Comparison of ENCODE assay signal across 11 cellular contexts in genomic region chr14:68172664-68173063, GRCh38.
DNase-seq lines count a peak whose midpoint lies in the region; ATAC-seq, FAIRE-seq and TF ChIP-seq lines count a peak whose summit lies in the region.
"Had no signal": no experiment of that assay in that cellular context is flagged by ENCODE, and none has a peak within 500 bp of the region (broad histone marks: within the 10 kb centered on the region; RNA-seq: fewer than 3 reads in every experiment).

No MANE protein-coding gene starts in this region.

- H3K4me2 ChIP-seq in smooth muscle cell, result peak overlapping the region; percentile 37

- ATAC-seq in GM21737 (IDR thresholded peaks at IDR 0.05; ENCODE audit: unreplicated experiment) (peak; percentile 73), HG03565 (IDR thresholded peaks at IDR 0.05; ENCODE audit: unreplicated experiment) (no peak)
- ATAC-seq: activated CD8-positive, alpha-beta T cell treated with anti-CD3 and anti-CD28 coated beads, Interleukin-2, amount 10 ng/mL, durations not matched to agents 7 days and 5 days had no signal

- WGBS in smooth muscle cell (ENCODE audit: low lambda C conversion rate), result 87% methylated on average over 1 of the region's 1 CpG

- no peaks in the 10 kb centered on the region for H3K27me3 ChIP-seq in smooth muscle cell (ENCODE audit: low read depth)

- intact Hi-C loops in posterior vena cava (cut with DNase I), result no loop called here

- peak; percentile 88 for DNase-seq in RCC 7860 (ENCODE audit: low spot score)
- DNase-seq in iris pigment epithelial cell (ENCODE audit: low read depth), result peak; percentile 76
- no peak for DNase-seq in smooth muscle cell (lab: John Stamatoyannopoulos, UW; ENCODE audit: unreplicated experiment)
- DNase-seq in NCI-H1694 treated with DMSO at 0.1 percent for 48 hours (lab: John Stamatoyannopoulos, UW), result no peak
- no peak for DNase-seq in posterior vena cava (ENCODE audit: low spot score)
- DNase-seq in stimulated activated CD4-positive, alpha-beta T cell treated with anti-CD3 and anti-CD28 coated beads, Interleukin-4, amount 100 ng/mL, for 4 hours, result no peak
- DNase-seq: activated CD8-positive, alpha-beta T cell treated with anti-CD3 and anti-CD28 coated beads, Interleukin-2, amount 10 ng/mL, durations not matched to agents 7 days and 5 days; DMS79; mesendoderm had no signal

- no peaks in the 10 kb centered on the region for H4K20me1 ChIP-seq in smooth muscle cell (ENCODE audit: low read depth)

- peaks cover 14% of the 10 kb centered on the region for H3F3A ChIP-seq in smooth muscle cell (ENCODE audit: low read depth)

- peaks cover 17% of the 10 kb centered on the region for H3K4me1 ChIP-seq in smooth muscle cell (ENCODE audit: low read depth)

- H3K9me3 ChIP-seq in smooth muscle cell (replicated peaks; ENCODE audit: low read depth), result no peaks in the 10 kb centered on the region

- H2AFZ ChIP-seq in smooth muscle cell (ENCODE audit: low read depth), result no peak overlapping the region

- H3K4me3 ChIP-seq in smooth muscle cell, result no peak overlapping the region

- H3K9ac ChIP-seq in smooth muscle cell (ENCODE audit: low read depth), result no peak overlapping the region

- no peaks in the 10 kb centered on the region for H3K36me3 ChIP-seq in smooth muscle cell (ENCODE audit: low read depth)

- no peak for TF ChIP-seq CTCF in smooth muscle cell (IDR thresholded peaks at IDR 0.05; ENCODE audit: borderline replicate concordance, insufficient read depth, poor library complexity, severe bottlenecking)

- FAIRE-seq in RCC 7860 (lab: Jason Lieb, UNC), result peak; percentile 95

- no peaks in the 10 kb centered on the region for H3K79me2 ChIP-seq in smooth muscle cell (ENCODE audit: low read depth)

- H3K27ac ChIP-seq in smooth muscle cell (ENCODE audit: low read depth), result peak overlapping the region; percentile 59

Comparison
In these comparisons a context has a peak if more than half of its experiments do, and no peak if none do; other contexts are left out.
1. DNase-seq: peak in RCC 7860 (single experiment) and iris pigment epithelial cell (single experiment); none in smooth muscle cell (single experiment), NCI-H1694 treated with DMSO at 0.1 percent for 48 hours (single experiment), posterior vena cava (single experiment) and stimulated activated CD4-positive, alpha-beta T cell treated with anti-CD3 and anti-CD28 coated beads, Interleukin-4, amount 100 ng/mL, for 4 hours (0 of 2).